In genomic region chr14:74712499-74713394, GRCh38 we compare ENCODE assay signal across 1 cellular context.
TF ChIP-seq lines count a peak whose summit lies in the region.

Gene AREL1 (minus strand): TSS chr14:74713080. CDS start chr14:74685615, 27,465 bp downstream.
A gene with protein sequence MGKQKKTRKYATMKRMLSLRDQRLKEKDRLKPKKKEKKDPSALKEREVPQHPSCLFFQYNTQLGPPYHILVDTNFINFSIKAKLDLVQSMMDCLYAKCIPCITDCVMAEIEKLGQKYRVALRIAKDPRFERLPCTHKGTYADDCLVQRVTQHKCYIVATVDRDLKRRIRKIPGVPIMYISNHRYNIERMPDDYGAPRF (plus strand): TSS chr14:74713144. CDS start chr14:74713198, 54 bp downstream.

TF ChIP-seq in HepG2, 621 proteins besides CTCF, POLR2A, EP300 and RAD21 (continued from another document and continues in another):
- TF ChIP-seq ZNF740 (CRISPR knock-in tag; IDR thresholded peaks at IDR 0.05): no peak
- no peak for TF ChIP-seq BRCA1 (CRISPR knock-in tag; IDR thresholded peaks at IDR 0.05)
- TF ChIP-seq, protein P1, sequence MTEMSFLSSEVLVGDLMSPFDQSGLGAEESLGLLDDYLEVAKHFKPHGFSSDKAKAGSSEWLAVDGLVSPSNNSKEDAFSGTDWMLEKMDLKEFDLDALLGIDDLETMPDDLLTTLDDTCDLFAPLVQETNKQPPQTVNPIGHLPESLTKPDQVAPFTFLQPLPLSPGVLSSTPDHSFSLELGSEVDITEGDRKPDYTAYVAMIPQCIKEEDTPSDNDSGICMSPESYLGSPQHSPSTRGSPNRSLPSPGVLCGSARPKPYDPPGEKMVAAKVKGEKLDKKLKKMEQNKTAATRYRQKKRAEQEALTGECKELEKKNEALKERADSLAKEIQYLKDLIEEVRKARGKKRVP (CRISPR knock-in tag; IDR thresholded peaks at IDR 0.05): no peak
- no peak for TF ChIP-seq ZBTB10 (CRISPR knock-in tag; IDR thresholded peaks at IDR 0.05; ENCODE audit: borderline replicate concordance)
- 0 out of 2 replicates have a peak, but pooled peaks have one; percentile 19 for TF ChIP-seq SP4 (CRISPR knock-in tag; IDR thresholded peaks at IDR 0.05)
- TF ChIP-seq SALL1 (CRISPR knock-in tag; IDR thresholded peaks at IDR 0.05): peak; percentile 69; the same call in 1 of the 2 replicates
- no peak for TF ChIP-seq ZNF383 (CRISPR knock-in tag; IDR thresholded peaks at IDR 0.05; ENCODE audit: borderline replicate concordance)
- TF ChIP-seq SYNCRIP (IDR thresholded peaks at IDR 0.05; ENCODE audit: insufficient read depth, low read depth, low read length): no peak
- no peak for TF ChIP-seq MEIS2 (CRISPR knock-in tag; IDR thresholded peaks at IDR 0.05)
- no peak for TF ChIP-seq HMG20A (CRISPR knock-in tag; IDR thresholded peaks at IDR 0.05; ENCODE audit: borderline replicate concordance)
- no peak for TF ChIP-seq ZMAT3 (CRISPR knock-in tag; conservative IDR thresholded peaks at IDR 0.05)
- 0 out of 2 replicates have a peak, but pooled peaks have one; percentile 29 for TF ChIP-seq ZBTB42 (CRISPR knock-in tag; IDR thresholded peaks at IDR 0.05)
- TF ChIP-seq SNRNP70 (IDR thresholded peaks at IDR 0.05; ENCODE audit: low read depth, low read length): no peak
- no peak for TF ChIP-seq IKZF4 (CRISPR knock-in tag; IDR thresholded peaks at IDR 0.05; ENCODE audit: borderline replicate concordance, low read depth, not compliant biosample characterization)
- TF ChIP-seq XRCC5 (optimal IDR thresholded peaks at IDR 0.05; ENCODE audit: low read length): peak; percentile 53
- TF ChIP-seq ZNF101 (CRISPR knock-in tag; IDR thresholded peaks at IDR 0.05; ENCODE audit: borderline replicate concordance, low read depth): no peak
- TF ChIP-seq GMEB2 (CRISPR knock-in tag; IDR thresholded peaks at IDR 0.05; ENCODE audit: low read depth): no peak
- TF ChIP-seq, protein P2, sequence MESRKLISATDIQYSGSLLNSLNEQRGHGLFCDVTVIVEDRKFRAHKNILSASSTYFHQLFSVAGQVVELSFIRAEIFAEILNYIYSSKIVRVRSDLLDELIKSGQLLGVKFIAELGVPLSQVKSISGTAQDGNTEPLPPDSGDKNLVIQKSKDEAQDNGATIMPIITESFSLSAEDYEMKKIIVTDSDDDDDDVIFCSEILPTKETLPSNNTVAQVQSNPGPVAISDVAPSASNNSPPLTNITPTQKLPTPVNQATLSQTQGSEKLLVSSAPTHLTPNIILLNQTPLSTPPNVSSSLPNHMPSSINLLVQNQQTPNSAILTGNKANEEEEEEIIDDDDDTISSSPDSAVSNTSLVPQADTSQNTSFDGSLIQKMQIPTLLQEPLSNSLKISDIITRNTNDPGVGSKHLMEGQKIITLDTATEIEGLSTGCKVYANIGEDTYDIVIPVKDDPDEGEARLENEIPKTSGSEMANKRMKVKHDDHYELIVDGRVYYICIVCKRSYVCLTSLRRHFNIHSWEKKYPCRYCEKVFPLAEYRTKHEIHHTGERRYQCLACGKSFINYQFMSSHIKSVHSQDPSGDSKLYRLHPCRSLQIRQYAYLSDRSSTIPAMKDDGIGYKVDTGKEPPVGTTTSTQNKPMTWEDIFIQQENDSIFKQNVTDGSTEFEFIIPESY (CRISPR knock-in tag; IDR thresholded peaks at IDR 0.05): no peak
- peak; percentile 86 for TF ChIP-seq ARNT2 (CRISPR knock-in tag; IDR thresholded peaks at IDR 0.05; ENCODE audit: low read depth)
- TF ChIP-seq MEF2D (CRISPR knock-in tag; IDR thresholded peaks at IDR 0.05): 0 out of 2 replicates have a peak, but pooled peaks have one; percentile 39
- TF ChIP-seq SOX13 (IDR thresholded peaks at IDR 0.05): no peak
- TF ChIP-seq SOX13 (CRISPR knock-in tag; conservative IDR thresholded peaks at IDR 0.05 in 1 of 2, IDR thresholded peaks at IDR 0.05 in 1 of 2): peak in 1 of 2 experiments; percentile 52; a peak in 2 of 4 replicates
- TF ChIP-seq ZFP37 (CRISPR knock-in tag; IDR thresholded peaks at IDR 0.05; ENCODE audit: borderline replicate concordance): no peak
- TF ChIP-seq BCL6 (CRISPR knock-in tag; IDR thresholded peaks at IDR 0.05): peak; percentile 25; the same call in 1 of the 2 replicates
- no peak for TF ChIP-seq STAT5B (CRISPR knock-in tag; IDR thresholded peaks at IDR 0.05)
- TF ChIP-seq, protein P3, sequence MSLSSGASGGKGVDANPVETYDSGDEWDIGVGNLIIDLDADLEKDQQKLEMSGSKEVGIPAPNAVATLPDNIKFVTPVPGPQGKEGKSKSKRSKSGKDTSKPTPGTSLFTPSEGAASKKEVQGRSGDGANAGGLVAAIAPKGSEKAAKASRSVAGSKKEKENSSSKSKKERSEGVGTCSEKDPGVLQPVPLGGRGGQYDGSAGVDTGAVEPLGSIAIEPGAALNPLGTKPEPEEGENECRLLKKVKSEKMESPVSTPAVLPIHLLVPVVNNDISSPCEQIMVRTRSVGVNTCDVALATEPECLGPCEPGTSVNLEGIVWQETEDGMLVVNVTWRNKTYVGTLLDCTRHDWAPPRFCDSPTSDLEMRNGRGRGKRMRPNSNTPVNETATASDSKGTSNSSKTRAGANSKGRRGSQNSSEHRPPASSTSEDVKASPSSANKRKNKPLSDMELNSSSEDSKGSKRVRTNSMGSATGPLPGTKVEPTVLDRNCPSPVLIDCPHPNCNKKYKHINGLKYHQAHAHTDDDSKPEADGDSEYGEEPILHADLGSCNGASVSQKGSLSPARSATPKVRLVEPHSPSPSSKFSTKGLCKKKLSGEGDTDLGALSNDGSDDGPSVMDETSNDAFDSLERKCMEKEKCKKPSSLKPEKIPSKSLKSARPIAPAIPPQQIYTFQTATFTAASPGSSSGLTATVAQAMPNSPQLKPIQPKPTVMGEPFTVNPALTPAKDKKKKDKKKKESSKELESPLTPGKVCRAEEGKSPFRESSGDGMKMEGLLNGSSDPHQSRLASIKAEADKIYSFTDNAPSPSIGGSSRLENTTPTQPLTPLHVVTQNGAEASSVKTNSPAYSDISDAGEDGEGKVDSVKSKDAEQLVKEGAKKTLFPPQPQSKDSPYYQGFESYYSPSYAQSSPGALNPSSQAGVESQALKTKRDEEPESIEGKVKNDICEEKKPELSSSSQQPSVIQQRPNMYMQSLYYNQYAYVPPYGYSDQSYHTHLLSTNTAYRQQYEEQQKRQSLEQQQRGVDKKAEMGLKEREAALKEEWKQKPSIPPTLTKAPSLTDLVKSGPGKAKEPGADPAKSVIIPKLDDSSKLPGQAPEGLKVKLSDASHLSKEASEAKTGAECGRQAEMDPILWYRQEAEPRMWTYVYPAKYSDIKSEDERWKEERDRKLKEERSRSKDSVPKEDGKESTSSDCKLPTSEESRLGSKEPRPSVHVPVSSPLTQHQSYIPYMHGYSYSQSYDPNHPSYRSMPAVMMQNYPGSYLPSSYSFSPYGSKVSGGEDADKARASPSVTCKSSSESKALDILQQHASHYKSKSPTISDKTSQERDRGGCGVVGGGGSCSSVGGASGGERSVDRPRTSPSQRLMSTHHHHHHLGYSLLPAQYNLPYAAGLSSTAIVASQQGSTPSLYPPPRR (CRISPR knock-in tag; IDR thresholded peaks at IDR 0.05; ENCODE audit: borderline replicate concordance): no peak
- no peak; the same call in 1 of the 2 replicates for TF ChIP-seq DR1 (CRISPR knock-in tag; IDR thresholded peaks at IDR 0.05)
- no peak for TF ChIP-seq ZNF317 (CRISPR knock-in tag; IDR thresholded peaks at IDR 0.05)
- peak; percentile 60; the same call in 1 of the 2 replicates for TF ChIP-seq PITX1 (CRISPR knock-in tag; IDR thresholded peaks at IDR 0.05)
- TF ChIP-seq ZNF839 (CRISPR knock-in tag; IDR thresholded peaks at IDR 0.05; ENCODE audit: borderline replicate concordance): peak; percentile 35; the same call in 1 of the 2 replicates
- TF ChIP-seq ARNT (IDR thresholded peaks at IDR 0.05): no peak
- no peak for TF ChIP-seq ZSCAN9 (CRISPR knock-in tag; IDR thresholded peaks at IDR 0.05; ENCODE audit: borderline replicate concordance)
- no peak for TF ChIP-seq SUZ12 (IDR thresholded peaks at IDR 0.05; ENCODE audit: low read depth, low read length)
- TF ChIP-seq, protein P4, sequence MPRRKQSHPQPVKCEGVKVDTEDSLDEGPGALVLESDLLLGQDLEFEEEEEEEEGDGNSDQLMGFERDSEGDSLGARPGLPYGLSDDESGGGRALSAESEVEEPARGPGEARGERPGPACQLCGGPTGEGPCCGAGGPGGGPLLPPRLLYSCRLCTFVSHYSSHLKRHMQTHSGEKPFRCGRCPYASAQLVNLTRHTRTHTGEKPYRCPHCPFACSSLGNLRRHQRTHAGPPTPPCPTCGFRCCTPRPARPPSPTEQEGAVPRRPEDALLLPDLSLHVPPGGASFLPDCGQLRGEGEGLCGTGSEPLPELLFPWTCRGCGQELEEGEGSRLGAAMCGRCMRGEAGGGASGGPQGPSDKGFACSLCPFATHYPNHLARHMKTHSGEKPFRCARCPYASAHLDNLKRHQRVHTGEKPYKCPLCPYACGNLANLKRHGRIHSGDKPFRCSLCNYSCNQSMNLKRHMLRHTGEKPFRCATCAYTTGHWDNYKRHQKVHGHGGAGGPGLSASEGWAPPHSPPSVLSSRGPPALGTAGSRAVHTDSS (CRISPR knock-in tag; conservative IDR thresholded peaks at IDR 0.05): no peak
- TF ChIP-seq ZNF781 (CRISPR knock-in tag; IDR thresholded peaks at IDR 0.05; ENCODE audit: borderline replicate concordance, not compliant biosample characterization): peak; percentile 42
- TF ChIP-seq PHF20 (CRISPR knock-in tag; IDR thresholded peaks at IDR 0.05): peak; percentile 100
- TF ChIP-seq ZNF468 (CRISPR knock-in tag; IDR thresholded peaks at IDR 0.05): no peak
- TF ChIP-seq HOXD1 (CRISPR knock-in tag; IDR thresholded peaks at IDR 0.05): no peak
- TF ChIP-seq, protein P5, sequence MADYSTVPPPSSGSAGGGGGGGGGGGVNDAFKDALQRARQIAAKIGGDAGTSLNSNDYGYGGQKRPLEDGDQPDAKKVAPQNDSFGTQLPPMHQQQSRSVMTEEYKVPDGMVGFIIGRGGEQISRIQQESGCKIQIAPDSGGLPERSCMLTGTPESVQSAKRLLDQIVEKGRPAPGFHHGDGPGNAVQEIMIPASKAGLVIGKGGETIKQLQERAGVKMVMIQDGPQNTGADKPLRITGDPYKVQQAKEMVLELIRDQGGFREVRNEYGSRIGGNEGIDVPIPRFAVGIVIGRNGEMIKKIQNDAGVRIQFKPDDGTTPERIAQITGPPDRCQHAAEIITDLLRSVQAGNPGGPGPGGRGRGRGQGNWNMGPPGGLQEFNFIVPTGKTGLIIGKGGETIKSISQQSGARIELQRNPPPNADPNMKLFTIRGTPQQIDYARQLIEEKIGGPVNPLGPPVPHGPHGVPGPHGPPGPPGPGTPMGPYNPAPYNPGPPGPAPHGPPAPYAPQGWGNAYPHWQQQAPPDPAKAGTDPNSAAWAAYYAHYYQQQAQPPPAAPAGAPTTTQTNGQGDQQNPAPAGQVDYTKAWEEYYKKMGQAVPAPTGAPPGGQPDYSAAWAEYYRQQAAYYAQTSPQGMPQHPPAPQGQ (CRISPR knock-in tag; IDR thresholded peaks at IDR 0.05; ENCODE audit: borderline replicate concordance): no peak
- TF ChIP-seq KLF9 (CRISPR knock-in tag; IDR thresholded peaks at IDR 0.05; ENCODE audit: low read depth): no peak
- TF ChIP-seq, protein P6, sequence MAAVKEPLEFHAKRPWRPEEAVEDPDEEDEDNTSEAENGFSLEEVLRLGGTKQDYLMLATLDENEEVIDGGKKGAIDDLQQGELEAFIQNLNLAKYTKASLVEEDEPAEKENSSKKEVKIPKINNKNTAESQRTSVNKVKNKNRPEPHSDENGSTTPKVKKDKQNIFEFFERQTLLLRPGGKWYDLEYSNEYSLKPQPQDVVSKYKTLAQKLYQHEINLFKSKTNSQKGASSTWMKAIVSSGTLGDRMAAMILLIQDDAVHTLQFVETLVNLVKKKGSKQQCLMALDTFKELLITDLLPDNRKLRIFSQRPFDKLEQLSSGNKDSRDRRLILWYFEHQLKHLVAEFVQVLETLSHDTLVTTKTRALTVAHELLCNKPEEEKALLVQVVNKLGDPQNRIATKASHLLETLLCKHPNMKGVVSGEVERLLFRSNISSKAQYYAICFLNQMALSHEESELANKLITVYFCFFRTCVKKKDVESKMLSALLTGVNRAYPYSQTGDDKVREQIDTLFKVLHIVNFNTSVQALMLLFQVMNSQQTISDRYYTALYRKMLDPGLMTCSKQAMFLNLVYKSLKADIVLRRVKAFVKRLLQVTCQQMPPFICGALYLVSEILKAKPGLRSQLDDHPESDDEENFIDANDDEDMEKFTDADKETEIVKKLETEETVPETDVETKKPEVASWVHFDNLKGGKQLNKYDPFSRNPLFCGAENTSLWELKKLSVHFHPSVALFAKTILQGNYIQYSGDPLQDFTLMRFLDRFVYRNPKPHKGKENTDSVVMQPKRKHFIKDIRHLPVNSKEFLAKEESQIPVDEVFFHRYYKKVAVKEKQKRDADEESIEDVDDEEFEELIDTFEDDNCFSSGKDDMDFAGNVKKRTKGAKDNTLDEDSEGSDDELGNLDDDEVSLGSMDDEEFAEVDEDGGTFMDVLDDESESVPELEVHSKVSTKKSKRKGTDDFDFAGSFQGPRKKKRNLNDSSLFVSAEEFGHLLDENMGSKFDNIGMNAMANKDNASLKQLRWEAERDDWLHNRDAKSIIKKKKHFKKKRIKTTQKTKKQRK (IDR thresholded peaks at IDR 0.05; ENCODE audit: low read length): no peak
- peak; percentile 82; the same call in 1 of the 3 replicates for TF ChIP-seq MXI1 (IDR thresholded peaks at IDR 0.05; ENCODE audit: borderline replicate concordance, low read depth, low read length)
- no peak for TF ChIP-seq ZNF282 (IDR thresholded peaks at IDR 0.05; ENCODE audit: partially characterized antibody)
